In the genomic region with DNA sequence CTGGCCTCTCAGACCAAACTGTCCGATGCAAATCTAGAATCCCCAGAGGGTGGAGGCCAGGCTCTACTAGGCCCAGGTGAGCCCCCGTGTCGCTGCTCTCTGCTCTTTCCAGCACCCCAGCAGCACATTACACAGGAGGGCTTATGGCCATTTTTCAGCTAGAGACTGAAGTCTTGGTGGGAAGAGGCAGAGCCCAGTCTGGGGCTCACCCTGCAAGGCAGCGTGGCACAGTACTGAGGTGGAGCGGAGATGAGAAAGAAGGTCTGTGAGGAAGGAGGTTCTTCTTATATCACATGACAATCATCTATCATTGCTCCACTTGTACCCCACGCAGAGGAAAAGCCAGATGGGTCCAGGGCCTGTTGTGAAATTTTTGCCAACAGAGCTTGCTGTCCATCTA, we compare ENCODE assay signal across 18 cellular contexts. TPM values are rescaled to one million over a fixed set of nuclear protein-coding genes. Genes with fewer than 3 reads are reported as not detected.
DNase-seq lines count a peak whose midpoint lies in the region; TF ChIP-seq lines count a peak whose summit lies in the region.
"Had no signal": no experiment of that assay in that cellular context is flagged by ENCODE, and none has a peak within 500 bp of the region (broad histone marks: within the 10 kb centered on the region; RNA-seq: fewer than 3 reads in every experiment).

No MANE protein-coding gene starts in this region.

- H2BK15ac ChIP-seq in neuronal stem cell (ENCODE audit: low read length): peak overlapping the region; percentile 54

- H2BK5ac ChIP-seq in neuronal stem cell (ENCODE audit: low read length): no peak overlapping the region

- no peak overlapping the region for H3K4me2 ChIP-seq in neuronal stem cell (ENCODE audit: insufficient read depth, low read length, poor library complexity, severe bottlenecking)

- H3K27me3 ChIP-seq in Caco-2 (replicated peaks; ENCODE audit: control insufficient read depth, insufficient read depth, low read length): no peaks in the 10 kb centered on the region
- no peaks in the 10 kb centered on the region for H3K27me3 ChIP-seq in WERI-Rb-1 (ENCODE audit: insufficient read depth, low read depth, severe bottlenecking)
- peaks cover 0 to 33% (median 0%) of the 10 kb centered on the region in 3 experiments for H3K27me3 ChIP-seq in neuronal stem cell (ENCODE audit: control insufficient read depth in 3 of 3, insufficient read depth in 3 of 3, low read depth in 1 of 3, low read length in 3 of 3)

- H2AK5ac ChIP-seq in neuronal stem cell (ENCODE audit: low read depth, low read length): no peak overlapping the region

- peak overlapping the region; percentile 20 for H3K18ac ChIP-seq in neuronal stem cell (ENCODE audit: low read length)

- no peak overlapping the region for H3K9ac ChIP-seq in neuronal stem cell (ENCODE audit: low read depth, low read length, poor library complexity)

- no TSS peak for BruUV-seq in Caco-2 (replicated peaks; lab: Mats Ljungman, UMichigan)

- peaks cover 2% of the 10 kb centered on the region for H3K27me3 Mint-ChIP-seq in Caco-2 (ENCODE audit: insufficient read depth, unreplicated experiment)

- no peaks in the 10 kb centered on the region for H3K9me3 ChIP-seq in Caco-2
- H3K9me3 ChIP-seq in WERI-Rb-1 (ENCODE audit: severe bottlenecking): no peaks in the 10 kb centered on the region
- H3K9me3 ChIP-seq in neuronal stem cell (replicated peaks in 1 of 2; ENCODE audit: control insufficient read depth in 2 of 2, insufficient read depth in 1 of 2, low read depth in 1 of 2, low read length in 2 of 2): no peaks in the 10 kb centered on the region

- no peak overlapping the region for H3K4ac ChIP-seq in neuronal stem cell (ENCODE audit: low read length)

- DNase-seq in Caco-2 (peak in 1 of 2 experiments; percentile 12), WERI-Rb-1 (no peak), neuronal stem cell (ENCODE audit: low spot score) (no peak), foreskin fibroblast (no peak), NCI-H1092 (lab: John Stamatoyannopoulos, UW) (no peak), HEK293T (ENCODE audit: extremely low spot score) (no peak)
- DNase-seq: DMS153, HFFc6, Kasumi-1, MM.1S, NCI-H1105, NCI-H1694, NCI-H2107, NCI-H2227 treated with DMSO at 0.1 percent for 48 hours, NCI-H524 had no signal

- TF ChIP-seq CTCF in Caco-2 (IDR thresholded peaks at IDR 0.05; ENCODE audit: insufficient read depth in 1 of 2, low read depth in 1 of 2, low read length in 1 of 2, severe bottlenecking in 1 of 2, unreplicated experiment in 1 of 2) (no peak), WERI-Rb-1 (IDR thresholded peaks at IDR 0.05; ENCODE audit: low read depth, low read length) (no peak), foreskin fibroblast (IDR thresholded peaks at IDR 0.05; ENCODE audit: low read depth, low read length) (no peak)

- H3K36me3 ChIP-seq in Caco-2 (ENCODE audit: control insufficient read depth, insufficient read depth, low read length) (no peaks in the 10 kb centered on the region), WERI-Rb-1 (no peaks in the 10 kb centered on the region), neuronal stem cell (replicated peaks in 1 of 2; ENCODE audit: control insufficient read depth in 2 of 2, insufficient read depth in 2 of 2, low read length in 2 of 2) (no peaks in the 10 kb centered on the region)

- H3K36me3 Mint-ChIP-seq in Caco-2 (ENCODE audit: insufficient read depth, unreplicated experiment): peaks cover 5% of the 10 kb centered on the region

- peak overlapping the region; percentile 83 for H2AFZ ChIP-seq in neuronal stem cell (ENCODE audit: low read length)

- H3K27ac Mint-ChIP-seq in Caco-2 (ENCODE audit: unreplicated experiment): peak overlapping the region; percentile 12
- H3K27ac Mint-ChIP-seq: HFFc6 had no signal

- H2BK120ac ChIP-seq in neuronal stem cell (ENCODE audit: low read depth, low read length): peak overlapping the region; percentile 19

- CTCF ChIA-PET in Caco-2 (lab: Charles Lee): interaction anchor here (0.6 to 4.0 kb wide), 8 partner anchors 10 to 544 kb away, joined by 4 to 84 read pairs (median 12); a partner anchor contains a TSS
- CTCF ChIA-PET in HEK293T (lab: Yijun Ruan, JAX): interaction anchor here (1.2 to 3.7 kb wide), 4 partner anchors 27 to 182 kb away, joined by 5 to 37 read pairs (median 18); no protein-coding TSS in a partner anchor

- H2BK12ac ChIP-seq in neuronal stem cell (ENCODE audit: low read length): peak overlapping the region; percentile 92

- no peaks in the 10 kb centered on the region for H3K9me3 Mint-ChIP-seq in Caco-2 (ENCODE audit: unreplicated experiment)
- H3K9me3 Mint-ChIP-seq: HFFc6 had no signal

- H3K4me3 Mint-ChIP-seq in Caco-2 (ENCODE audit: unreplicated experiment): no peak overlapping the region
- H3K4me3 Mint-ChIP-seq: HFFc6 had no signal

- H3K79me1 ChIP-seq in neuronal stem cell (ENCODE audit: low read depth, low read length): no peaks in the 10 kb centered on the region

- no peak overlapping the region for H3K23ac ChIP-seq in neuronal stem cell (ENCODE audit: low read depth, low read length, poor library complexity)

- POLR2A ChIA-PET in Caco-2 (lab: Charles Lee) (interaction anchor here (0.6 kb wide), 1 partner anchor 10 kb away, joined by 4 read pairs; a partner anchor contains a TSS), HEK293T (lab: Yijun Ruan, JAX) (interaction anchor here (0.9 kb wide), 1 partner anchor 25 kb away, joined by 3 read pairs; no protein-coding TSS in a partner anchor)

- peak overlapping the region; percentile 19 for H4K8ac ChIP-seq in neuronal stem cell (ENCODE audit: low read depth, low read length)

- H3K4me3 ChIP-seq in Caco-2 (ENCODE audit: low read depth, low read length) (no peak overlapping the region), WERI-Rb-1 (ENCODE audit: low read depth, low read length) (no peak overlapping the region), neuronal stem cell (ENCODE audit: low read length in 2 of 2) (no peak overlapping the region), foreskin fibroblast (ENCODE audit: low read depth in 1 of 2, low read length in 2 of 2) (no peak overlapping the region)
- H3K4me3 ChIP-seq: SK-N-MC had no signal

- H3K4me1 ChIP-seq in Caco-2 (no peaks in the 10 kb centered on the region), neuronal stem cell (ENCODE audit: control insufficient read depth in 2 of 2, insufficient read depth in 1 of 2, low read depth in 1 of 2, low read length in 2 of 2) (peaks cover 3% of the 10 kb centered on the region in 2 donors)

- H3K14ac ChIP-seq in neuronal stem cell (ENCODE audit: low read length): no peak overlapping the region

- intact Hi-C loops in Caco-2 (cut with micrococcal nuclease; ENCODE audit: unreplicated experiment): no loop called here

- H3K4me1 Mint-ChIP-seq in Caco-2 (ENCODE audit: low read depth, unreplicated experiment): peaks cover 6% of the 10 kb centered on the region

- WGBS in neuronal stem cell (ENCODE audit: extremely low coverage in 2 of 2, insufficient read length in 2 of 2, insufficient replicate concordance in 1 of 2), 2 donors: no CpG with 5 or more reads among the region's 6 CpGs

- no peak overlapping the region for H4K91ac ChIP-seq in neuronal stem cell (ENCODE audit: low read depth, low read length, poor library complexity)

- peak overlapping the region; percentile 63 for H3K27ac ChIP-seq in WERI-Rb-1
- H3K27ac ChIP-seq in neuronal stem cell (replicated peaks; ENCODE audit: low read length): no peak overlapping the region
- H3K27ac ChIP-seq: C4-2B, SK-N-MC had no signal

TF ChIP-seq in HEK293T, 16 proteins besides CTCF, POLR2A, EP300 and RAD21:
- TF ChIP-seq BHLHE40 (IDR thresholded peaks at IDR 0.05; ENCODE audit: borderline replicate concordance): no peak
- TF ChIP-seq ZNF384 (IDR thresholded peaks at IDR 0.05): no peak
- TF ChIP-seq ARNT (IDR thresholded peaks at IDR 0.05): no peak
- no peak for TF ChIP-seq LEF1 (IDR thresholded peaks at IDR 0.05; ENCODE audit: borderline replicate concordance)
- no peak for TF ChIP-seq SP1 (IDR thresholded peaks at IDR 0.05)
- TF ChIP-seq HDGF (IDR thresholded peaks at IDR 0.05; ENCODE audit: borderline replicate concordance): no peak
- no peak for TF ChIP-seq SUZ12 (IDR thresholded peaks at IDR 0.05)
- no peak for TF ChIP-seq FOXM1 (IDR thresholded peaks at IDR 0.05; ENCODE audit: borderline replicate concordance)
- no peak for TF ChIP-seq CTBP1 (IDR thresholded peaks at IDR 0.05; ENCODE audit: borderline replicate concordance)
- no peak for TF ChIP-seq FOXK2 (IDR thresholded peaks at IDR 0.05)
TF ChIP-seq in HEK293T: peak in this region for 0.

RNA-seq across cellular contexts. Expression of a gene that starts 10.0 kb away (rescaled TPM):
- 54.6 and 55.0 TPM in 2 replicates for total RNA-seq in Caco-2 (2022)
- polyA plus RNA-seq in neuronal stem cell (2013, experiment 1 of 2): 0.18 TPM
- polyA plus RNA-seq in neuronal stem cell (2013, experiment 2 of 2): 0.22 TPM
- total RNA-seq: H4, HFFc6 had no signal

RNA-seq across cellular contexts. Expression of a gene that starts 31.0 kb away (rescaled TPM):
- 2.2 and 2.6 TPM in 2 replicates for total RNA-seq in Caco-2 (2022)
- polyA plus RNA-seq in neuronal stem cell (2013, experiment 1 of 2): 0.06 TPM
- 0.11 TPM for polyA plus RNA-seq in neuronal stem cell (2013, experiment 2 of 2)
- total RNA-seq: HFFc6 had no signal

RNA-seq across cellular contexts. Expression of a gene that starts 46.2 kb away (rescaled TPM):
- total RNA-seq in Caco-2 (2022): 31.1 and 41.3 TPM in 2 replicates
- polyA plus RNA-seq in neuronal stem cell (2013, experiment 1 of 2): 11.1 TPM
- 11.1 TPM for polyA plus RNA-seq in neuronal stem cell (2013, experiment 2 of 2)
